1 cellular context compared by ENCODE assay signal in genomic region chr4:147683717-147684700, GRCh38.
A peak's percentile ranks its signal among the peaks of the same experiment; 100 is the strongest.
TF ChIP-seq lines count a peak whose summit lies in the region.

Gene PRMT9 (minus strand): TSS chr4:147684163. CDS start chr4:147683987, 176 bp downstream.

TF ChIP-seq in Ishikawa, 13 proteins besides CTCF, POLR2A, EP300 and RAD21 (continued from another document):
- TF ChIP-seq USF1 (IDR thresholded peaks at IDR 0.05) (peak; percentile 71), FOXM1 (IDR thresholded peaks at IDR 0.05; ENCODE audit: borderline replicate concordance, low read depth) (no peak), CREB1 (IDR thresholded peaks at IDR 0.05; ENCODE audit: low read depth) (peak; percentile 95), CEBPB (IDR thresholded peaks at IDR 0.05) (0 out of 2 replicates have a peak, but pooled peaks have one; percentile 4), TAF1 (IDR thresholded peaks at IDR 0.05; ENCODE audit: low read depth) (peak; percentile 85), EGR1 (IDR thresholded peaks at IDR 0.05) (0 out of 2 replicates have a peak, but pooled peaks have one; percentile 25), TEAD4 (IDR thresholded peaks at IDR 0.05) (peak; percentile 58)
TF ChIP-seq in Ishikawa: peak in this region for 11.
